Comparison of ENCODE assay signal across 10 cellular contexts in genomic region chr1:152112101-152112884, GRCh38. TPM values are rescaled to one million over a fixed set of nuclear protein-coding genes. Genes with fewer than 3 reads are reported as not detected.
DNase-seq lines count a peak whose midpoint lies in the region; ATAC-seq and TF ChIP-seq lines count a peak whose summit lies in the region.
"Had no signal": no experiment of that assay in that cellular context is flagged by ENCODE, and none has a peak within 500 bp of the region (broad histone marks: within the 10 kb centered on the region; RNA-seq: fewer than 3 reads in every experiment).

No MANE protein-coding gene starts in this region.

- H3K9me3 Mint-ChIP-seq in WTC11 = peaks cover 15% of the 10 kb centered on the region
- H3K9me3 Mint-ChIP-seq: dendritic cell treated with granulocyte-macrophage colony-stimulating factor and Interleukin-4, amounts not matched to agents 40 ng/mL and 50 ng/mL, for 4 days had no signal

- no peak overlapping the region for H3K27ac Mint-ChIP-seq in WTC11
- H3K27ac Mint-ChIP-seq: dendritic cell treated with granulocyte-macrophage colony-stimulating factor and Interleukin-4, amounts not matched to agents 40 ng/mL and 50 ng/mL, for 4 days had no signal

- H3K36me3 Mint-ChIP-seq in WTC11 = peaks cover 7% of the 10 kb centered on the region; the same call in 1 of the 2 replicates

- ATAC-seq in WTC11 (no peak), GM18498 (IDR thresholded peaks at IDR 0.05; ENCODE audit: unreplicated experiment) (no peak), HG02981 (IDR thresholded peaks at IDR 0.05; ENCODE audit: unreplicated experiment) (no peak)

- no peaks in the 10 kb centered on the region; the same call in 1 of the 2 replicates for H3K4me1 Mint-ChIP-seq in WTC11

- POLR2A ChIA-PET in WTC11 (lab: Charles Lee) = no interaction called here

- DNase-seq in stimulated activated CD4-positive, alpha-beta T cell treated with anti-CD3 and anti-CD28 coated beads, Interleukin-4, amount 100 ng/mL, for 24 hours = peak; percentile 7
- DNase-seq in stimulated activated CD4-positive, alpha-beta T cell treated with anti-CD3 and anti-CD28 coated beads, Interleukin-1b, Interleukin-23, amount 100 ng/mL, for 48 hours = no peak
- DNase-seq in WTC11 (ENCODE audit: low spot score) = peak; percentile 14
- DNase-seq in islet precursor cell = peak; percentile 67
- no peak for DNase-seq in NCI-H1436 treated with DMSO at 0.1 percent for 48 hours (lab: John Stamatoyannopoulos, UW)
- no peak for DNase-seq in DMS79 treated with DMSO at 0.1 percent for 48 hours (lab: John Stamatoyannopoulos, UW)

- TF ChIP-seq CTCF in WTC11 (IDR thresholded peaks at IDR 0.05) = no peak

- H3K27me3 Mint-ChIP-seq in WTC11 (ENCODE audit: low read depth) = no peaks in the 10 kb centered on the region; the same call in 1 of the 2 replicates

- H3K4me3 Mint-ChIP-seq in WTC11 = no peak overlapping the region
- H3K4me3 Mint-ChIP-seq: dendritic cell treated with granulocyte-macrophage colony-stimulating factor and Interleukin-4, amounts not matched to agents 40 ng/mL and 50 ng/mL, for 4 days had no signal

- CTCF ChIA-PET in WTC11 (lab: Charles Lee) = interaction anchor here (0.7 to 5.8 kb wide), 7 partner anchors 25 to 145 kb away, joined by 3 to 41 read pairs (median 5); partner anchors contain the start of gene S100A11

TF ChIP-seq in WTC11, 78 proteins besides CTCF, POLR2A, EP300 and RAD21:
- no peak for TF ChIP-seq ZNF317 (CRISPR knock-in tag; IDR thresholded peaks at IDR 0.05; ENCODE audit: borderline replicate concordance, low read depth)
- no peak for TF ChIP-seq SMAD3 (CRISPR knock-in tag; IDR thresholded peaks at IDR 0.05; ENCODE audit: borderline replicate concordance)
- no peak for TF ChIP-seq ZNF416 (CRISPR knock-in tag; IDR thresholded peaks at IDR 0.05)
- TF ChIP-seq ZNF425 (CRISPR knock-in tag; conservative IDR thresholded peaks at IDR 0.05) = no peak
- TF ChIP-seq FOXP4 (CRISPR knock-in tag; IDR thresholded peaks at IDR 0.05) = no peak
- no peak for TF ChIP-seq ZBTB21 (CRISPR knock-in tag; IDR thresholded peaks at IDR 0.05; ENCODE audit: borderline replicate concordance)
- TF ChIP-seq ZBTB43 (CRISPR knock-in tag; IDR thresholded peaks at IDR 0.05) = no peak
- no peak for TF ChIP-seq ATF2 (CRISPR knock-in tag; IDR thresholded peaks at IDR 0.05; ENCODE audit: borderline replicate concordance, low read depth)
- no peak for TF ChIP-seq ZNF396 (CRISPR knock-in tag; IDR thresholded peaks at IDR 0.05; ENCODE audit: borderline replicate concordance)
- TF ChIP-seq FOXK1 (CRISPR knock-in tag; IDR thresholded peaks at IDR 0.05) = no peak
- no peak for TF ChIP-seq TEAD1 (CRISPR knock-in tag; IDR thresholded peaks at IDR 0.05)
- peak; percentile 43; the same call in 1 of the 2 replicates for TF ChIP-seq MAX (CRISPR knock-in tag; IDR thresholded peaks at IDR 0.05)
- TF ChIP-seq NR3C1 (CRISPR knock-in tag; conservative IDR thresholded peaks at IDR 0.05; ENCODE audit: low read depth) = 0 out of 2 replicates have a peak, but pooled peaks have one; percentile 6
- TF ChIP-seq TP53 (CRISPR knock-in tag; IDR thresholded peaks at IDR 0.05) = no peak
- TF ChIP-seq OVOL2 (CRISPR knock-in tag; IDR thresholded peaks at IDR 0.05; ENCODE audit: borderline replicate concordance) = no peak
- TF ChIP-seq ETV6 (CRISPR knock-in tag; IDR thresholded peaks at IDR 0.05) = 0 out of 2 replicates have a peak, but pooled peaks have one; percentile 6
- TF ChIP-seq ZNF423 (CRISPR knock-in tag; IDR thresholded peaks at IDR 0.05) = no peak
- TF ChIP-seq MYBL2 (CRISPR knock-in tag; IDR thresholded peaks at IDR 0.05) = no peak
- no peak for TF ChIP-seq TEAD4 (CRISPR knock-in tag; IDR thresholded peaks at IDR 0.05)
- TF ChIP-seq ELF4 (CRISPR knock-in tag; IDR thresholded peaks at IDR 0.05; ENCODE audit: low read depth) = no peak
- TF ChIP-seq ZNF232 (CRISPR knock-in tag; IDR thresholded peaks at IDR 0.05) = no peak

RNA-seq across cellular contexts. Expression of gene TCHH, which starts 3.0 kb away (rescaled TPM):
- total RNA-seq in WTC11 (2021) = 0.02 to 0.05 TPM (median 0.04 TPM) in 3 replicates

RNA-seq across cellular contexts. Expression of gene TCHHL1, which starts 23.4 kb away (rescaled TPM):
- not detected in 3 replicates for total RNA-seq in WTC11 (2021)
- total RNA-seq: RPMI7951 had no signal

RNA-seq across cellular contexts. Expression of gene RPTN, which starts 46.7 kb away (rescaled TPM):
- not detected in 3 replicates for total RNA-seq in WTC11 (2021)
- total RNA-seq: RPMI7951 had no signal

Comparison
In these comparisons a context has a peak if more than half of its experiments do, and no peak if none do; other contexts are left out.
1. DNase-seq: peak in stimulated activated CD4-positive, alpha-beta T cell treated with anti-CD3 and anti-CD28 coated beads, Interleukin-4, amount 100 ng/mL, for 24 hours (single experiment), WTC11 (single experiment) and islet precursor cell (single experiment); none in stimulated activated CD4-positive, alpha-beta T cell treated with anti-CD3 and anti-CD28 coated beads, Interleukin-1b, Interleukin-23, amount 100 ng/mL, for 48 hours (single experiment), NCI-H1436 treated with DMSO at 0.1 percent for 48 hours (single experiment) and DMS79 treated with DMSO at 0.1 percent for 48 hours (single experiment).